Comparison of ENCODE assay signal across 1 cellular context in the genomic region with DNA sequence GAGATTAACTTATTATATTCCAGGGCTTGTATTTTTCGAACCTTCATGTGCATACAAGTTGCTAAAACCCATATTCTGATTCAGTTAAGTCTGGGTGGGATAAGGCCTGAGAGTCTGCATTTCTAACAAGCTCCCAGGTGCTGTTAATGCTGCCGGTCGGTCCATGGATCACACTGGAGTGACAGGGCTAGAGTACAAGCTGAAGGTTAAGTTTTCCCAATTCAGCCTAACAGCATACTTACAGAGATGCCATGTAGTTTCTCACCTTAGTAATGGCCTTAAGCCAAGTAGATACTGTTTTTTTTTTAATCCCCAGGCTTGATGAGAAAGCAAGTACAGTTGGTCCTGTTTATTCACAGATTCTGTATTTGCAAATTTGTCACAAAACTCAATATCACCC.
TF ChIP-seq lines count a peak whose summit lies in the region.

No MANE protein-coding gene starts in this region.

TF ChIP-seq in SK-N-SH, 30 proteins besides CTCF, POLR2A, EP300 and RAD21 (continued from another document):
- no peak for TF ChIP-seq GATA2 (CRISPR knock-in tag; IDR thresholded peaks at IDR 0.05)
- TF ChIP-seq YY1 (IDR thresholded peaks at IDR 0.05; ENCODE audit: low read depth) = no peak
- no peak for TF ChIP-seq EZH2phosphoT487 (IDR thresholded peaks at IDR 0.05; ENCODE audit: borderline replicate concordance, low read depth)
